ENCODE assay signal across 9 cellular contexts in the genomic region with DNA sequence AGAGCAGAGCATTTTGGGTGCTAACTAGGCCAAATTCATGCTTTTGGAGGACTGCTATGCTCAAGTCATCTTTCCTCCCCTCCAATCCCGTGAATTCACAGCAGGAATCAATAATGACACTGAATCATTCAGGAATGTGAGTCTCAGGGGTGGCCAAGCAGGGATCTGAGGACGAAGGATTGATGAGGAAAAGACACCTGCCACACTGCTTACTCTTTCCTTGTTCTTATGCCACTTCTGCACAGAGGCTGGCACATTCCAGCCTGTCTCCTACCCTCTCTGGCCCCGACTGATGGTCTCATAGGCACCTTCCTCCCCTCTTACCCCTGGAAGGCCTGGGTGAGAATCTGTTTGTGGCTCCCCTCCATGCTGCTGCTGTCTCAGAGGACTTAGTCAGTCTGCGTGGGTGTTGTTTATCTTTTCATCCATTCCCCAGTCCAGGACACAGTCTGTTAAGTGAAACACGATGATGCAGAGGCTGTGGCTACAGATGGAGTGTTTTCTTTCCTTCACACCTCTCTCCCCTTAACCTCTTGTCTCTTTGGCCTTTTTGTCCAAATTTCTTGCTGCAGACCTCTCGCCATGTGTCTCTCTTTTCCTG.
DNase-seq lines count a peak whose midpoint lies in the region; ATAC-seq and TF ChIP-seq lines count a peak whose summit lies in the region.
"Had no signal": no experiment of that assay in that cellular context is flagged by ENCODE, and none has a peak within 500 bp of the region (broad histone marks: within the 10 kb centered on the region; RNA-seq: fewer than 3 reads in every experiment).

No MANE protein-coding gene starts in this region.

- H3K4me3 ChIP-seq in brain microvascular endothelial cell (ENCODE audit: low read depth, low read length) (no peak overlapping the region), upper lobe of left lung (no peak overlapping the region)
- H3K4me3 ChIP-seq: esophagus squamous epithelium had no signal

- no peaks in the 10 kb centered on the region for H3K36me3 ChIP-seq in brain microvascular endothelial cell (replicated peaks)
- H3K36me3 ChIP-seq in upper lobe of left lung: no peaks in the 10 kb centered on the region
- H3K36me3 ChIP-seq: esophagus squamous epithelium had no signal

- no peaks in the 10 kb centered on the region for H3K9me3 ChIP-seq in upper lobe of left lung
- H3K9me3 ChIP-seq: esophagus squamous epithelium had no signal

- WGBS in upper lobe of left lung, 2 donors: 45 to 54% methylated on average over 6 of the region's 6 CpGs

- DNase-seq in HS-27A (ENCODE audit: low read depth): peak; percentile 41
- DNase-seq in brain microvascular endothelial cell: peak; percentile 93
- DNase-seq in iris pigment epithelial cell (ENCODE audit: low read depth): peak; percentile 93
- DNase-seq in upper lobe of left lung: no peak
- no peak for DNase-seq in NCI-H69 (lab: John Stamatoyannopoulos, UW)
- DNase-seq in Kasumi-1 (lab: John Stamatoyannopoulos, UW): no peak
- DNase-seq: esophagus squamous epithelium had no signal

- ATAC-seq in upper lobe of left lung (ENCODE audit: low FRiP score in 2 of 2) (peak; percentile 69 to 92), GM19324 (IDR thresholded peaks at IDR 0.05; ENCODE audit: low FRiP score, unreplicated experiment) (no peak)

- peak overlapping the region; percentile 75 for H3K27ac ChIP-seq in brain microvascular endothelial cell
- peak overlapping the region in 1 of 4 donors; percentile 43 for H3K27ac ChIP-seq in upper lobe of left lung
- H3K27ac ChIP-seq: VCaP had no signal

- TF ChIP-seq EP300 in upper lobe of left lung (IDR thresholded peaks at IDR 0.05): no peak

- TF ChIP-seq POLR2A in upper lobe of left lung (IDR thresholded peaks at IDR 0.05): no peak

- in situ Hi-C loops in brain microvascular endothelial cell (cut with HindIII; ENCODE audit: low pct_ligation_motif_present, low sequenced_read_pairs): no loop called here

- H3K4me1 ChIP-seq in upper lobe of left lung: peaks cover 0 to 4% (median 0%) of the 10 kb centered on the region in 4 donors

- H3K27me3 ChIP-seq in brain microvascular endothelial cell (replicated peaks) (no peaks in the 10 kb centered on the region), upper lobe of left lung (no peaks in the 10 kb centered on the region)

- TF ChIP-seq CTCF in brain microvascular endothelial cell (IDR thresholded peaks at IDR 0.05; ENCODE audit: low read depth, low read length, missing control alignments) (no peak), upper lobe of left lung (IDR thresholded peaks at IDR 0.05) (no peak)

Comparison
In these comparisons a context has a peak if more than half of its experiments do, and no peak if none do; other contexts are left out.
1. DNase-seq: peak in HS-27A (single experiment), brain microvascular endothelial cell (single experiment) and iris pigment epithelial cell (single experiment); none in upper lobe of left lung (0 of 2), NCI-H69 (single experiment) and Kasumi-1 (0 of 2).